ENCODE assay signal across 8 cellular contexts in genomic region chr1:248837794-248838356, GRCh38. TPM values are rescaled to one million over a fixed set of nuclear protein-coding genes. Genes with fewer than 3 reads are reported as not detected.
DNase-seq lines count a peak whose midpoint lies in the region; TF ChIP-seq lines count a peak whose summit lies in the region.

TSS of gene ZNF672 (plus strand) at chr1:248838224. CDS start at chr1:248847275, 9,051 bp downstream.

- H3K36me3 ChIP-seq in SJSA1 (peaks cover 16% of the 10 kb centered on the region), neuron (ENCODE audit: insufficient read depth, low read length) (peaks cover under 1% of the 10 kb centered on the region)

- TF ChIP-seq CTCF in HFF-Myc (IDR thresholded peaks at IDR 0.05; ENCODE audit: low read depth, low read length, missing control alignments), result no peak
- TF ChIP-seq CTCF in foreskin fibroblast (IDR thresholded peaks at IDR 0.05; ENCODE audit: low read depth, low read length), result no peak

- peak within 1 kb of the TSS; percentile 75 for H2AFZ ChIP-seq in neuron (ENCODE audit: low read depth, low read length)

- H3K4me3 ChIP-seq in HFF-Myc (replicated peaks; ENCODE audit: low read depth, low read length) (peak within 1 kb of the TSS; percentile 72), SJSA1 (peak within 1 kb of the TSS; percentile 87), foreskin fibroblast (ENCODE audit: low read depth in 1 of 2, low read length in 2 of 2) (peak within 1 kb of the TSS; percentile 73 to 74), neuron (ENCODE audit: low read length) (peak within 1 kb of the TSS; percentile 61)

- peaks cover 9% of the 10 kb centered on the region for H3K4me1 ChIP-seq in SJSA1 (replicated peaks)
- H3K4me1 ChIP-seq in neuron (ENCODE audit: insufficient read depth, low read length), result peaks cover 11% of the 10 kb centered on the region

- H3K27ac ChIP-seq in SJSA1, result peak within 1 kb of the TSS; percentile 96

- H3K27me3 ChIP-seq in SJSA1 (replicated peaks) (no peaks in the 10 kb centered on the region), neuron (ENCODE audit: insufficient read depth, low read length) (no peaks in the 10 kb centered on the region)

- DNase-seq in GM04503 (ENCODE audit: low read depth) (peak; percentile 87), HFF-Myc (ENCODE audit: extremely low read depth, low read depth) (peak; percentile 80), MV-4-11 (lab: John Stamatoyannopoulos, UW) (peak; percentile 96), SJSA1 (ENCODE audit: low read depth in 1 of 2, low spot score in 2 of 2) (peak; percentile 99), foreskin fibroblast (peak; percentile 97 to 99), stromal cell of bone marrow (ENCODE audit: low read depth) (peak; percentile 98)
- DNase-seq in activated gamma-delta T cell treated with anti-CD3 and anti-CD28 coated beads, Interleukin-2, amount 50 U/mL, for 16 hours (ENCODE audit: low read depth), result peak; percentile 88

- H3K9me3 ChIP-seq in SJSA1 (replicated peaks) (no peaks in the 10 kb centered on the region), neuron (ENCODE audit: low read length) (no peaks in the 10 kb centered on the region)

RNA-seq across cellular contexts. Expression of gene ZNF672, which starts in this region (rescaled TPM):
- total RNA-seq in SJSA1 (2014; rRNA removed; shearing (Covaris generic)), result 23.1 and 27.7 TPM in 2 replicates

Comparison
In these comparisons a context has a peak if more than half of its experiments do, and no peak if none do; other contexts are left out.
1. Peak in every context shown above with its lines: DNase-seq, H3K4me3 ChIP-seq and H3K27ac ChIP-seq.